Comparison of ENCODE assay signal across 16 cellular contexts in genomic region chr2:231318436-231318835, GRCh38.
DNase-seq lines count a peak whose midpoint lies in the region; ATAC-seq, FAIRE-seq and TF ChIP-seq lines count a peak whose summit lies in the region.
"Had no signal": no experiment of that assay in that cellular context is flagged by ENCODE, and none has a peak within 500 bp of the region (broad histone marks: within the 10 kb centered on the region; RNA-seq: fewer than 3 reads in every experiment).

No MANE protein-coding gene starts in this region.

- H3K9me3 ChIP-seq in right atrium auricular region: peaks cover 0 to 8% of the 10 kb centered on the region in 2 donors

- H3K27ac Mint-ChIP-seq in dendritic cell treated with granulocyte-macrophage colony-stimulating factor and Interleukin-4, amounts not matched to agents 40 ng/mL and 50 ng/mL, for 4 days: peak overlapping the region; percentile 72
- peak overlapping the region; percentile 69 for H3K27ac Mint-ChIP-seq in stimulated activated naive B cell treated with anti-CD40 and anti-IgM and Interleukin-4, amounts not matched to agents 10 μg/mL and 1 μg/mL and 100 μg/mL, for 72 hours
- no peak overlapping the region for H3K27ac Mint-ChIP-seq in effector memory CD8-positive, alpha-beta T cell
- H3K27ac Mint-ChIP-seq: CD4-positive, CD25-positive, alpha-beta regulatory T cell had no signal

- H3K4me1 ChIP-seq in right atrium auricular region: peaks cover 0 to 32% of the 10 kb centered on the region in 2 donors

- H3K4me1 Mint-ChIP-seq in dendritic cell treated with granulocyte-macrophage colony-stimulating factor and Interleukin-4, amounts not matched to agents 40 ng/mL and 50 ng/mL, for 4 days (ENCODE audit: low read depth): peaks cover 63% of the 10 kb centered on the region
- H3K4me1 Mint-ChIP-seq in stimulated activated naive B cell treated with anti-CD40 and anti-IgM and Interleukin-4, amounts not matched to agents 10 μg/mL and 1 μg/mL and 100 μg/mL, for 72 hours: peaks cover 32 to 76% of the 10 kb centered on the region in 2 donors
- no peaks in the 10 kb centered on the region for H3K4me1 Mint-ChIP-seq in effector memory CD8-positive, alpha-beta T cell (ENCODE audit: low read depth in 2 of 2)

- no peaks in the 10 kb centered on the region for H3K36me3 ChIP-seq in right atrium auricular region

- FAIRE-seq in GM18507 (lab: Jason Lieb, UNC): peak; percentile 5

- POLR2A ChIA-PET in RWPE1 (lab: Yijun Ruan, JAX; ENCODE audit: low non-redundant PET): no interaction called here

- no peak overlapping the region for H3K4me3 ChIP-seq in right atrium auricular region
- H3K4me3 ChIP-seq: GM23248 had no signal

- TF ChIP-seq CTCF in right atrium auricular region (IDR thresholded peaks at IDR 0.05): no peak
- no peak for TF ChIP-seq CTCF in RWPE1 (conservative IDR thresholded peaks at IDR 0.05; ENCODE audit: low read depth)

- H3K27ac ChIP-seq in right atrium auricular region: peak overlapping the region; percentile 71
- H3K27ac ChIP-seq in RWPE1: no peak overlapping the region
- H3K27ac ChIP-seq: GM23248 had no signal

- peaks cover 13% of the 10 kb centered on the region for H3K36me3 Mint-ChIP-seq in dendritic cell treated with granulocyte-macrophage colony-stimulating factor and Interleukin-4, amounts not matched to agents 40 ng/mL and 50 ng/mL, for 4 days (ENCODE audit: low read depth)
- H3K36me3 Mint-ChIP-seq in stimulated activated naive B cell treated with anti-CD40 and anti-IgM and Interleukin-4, amounts not matched to agents 10 μg/mL and 1 μg/mL and 100 μg/mL, for 72 hours: peaks cover 31 to 40% of the 10 kb centered on the region in 2 donors
- no peaks in the 10 kb centered on the region for H3K36me3 Mint-ChIP-seq in effector memory CD8-positive, alpha-beta T cell (ENCODE audit: insufficient read depth)
- H3K36me3 Mint-ChIP-seq: CD4-positive, CD25-positive, alpha-beta regulatory T cell had no signal

- intact Hi-C loops in dendritic cell treated with granulocyte-macrophage colony-stimulating factor and Interleukin-4, amounts not matched to agents 40 ng/mL and 50 ng/mL, for 4 days (cut with micrococcal nuclease): no loop called here

- H3K9me3 Mint-ChIP-seq in dendritic cell treated with granulocyte-macrophage colony-stimulating factor and Interleukin-4, amounts not matched to agents 40 ng/mL and 50 ng/mL, for 4 days: peaks cover 11% of the 10 kb centered on the region
- peaks cover 17 to 18% of the 10 kb centered on the region in 2 donors for H3K9me3 Mint-ChIP-seq in stimulated activated naive B cell treated with anti-CD40 and anti-IgM and Interleukin-4, amounts not matched to agents 10 μg/mL and 1 μg/mL and 100 μg/mL, for 72 hours
- H3K9me3 Mint-ChIP-seq in effector memory CD8-positive, alpha-beta T cell: peaks cover 7 to 15% of the 10 kb centered on the region in 2 donors

- no peak for ATAC-seq in stimulated activated naive B cell treated with anti-CD40 and anti-IgM and Interleukin-4, amounts not matched to agents 10 μg/mL and 1 μg/mL and 100 μg/mL, for 72 hours (replicated peaks)
- no peak for ATAC-seq in effector memory CD8-positive, alpha-beta T cell (replicated peaks)
- ATAC-seq: HCT116 had no signal

- H3K4me3 Mint-ChIP-seq in dendritic cell treated with granulocyte-macrophage colony-stimulating factor and Interleukin-4, amounts not matched to agents 40 ng/mL and 50 ng/mL, for 4 days: no peak overlapping the region
- no peak overlapping the region for H3K4me3 Mint-ChIP-seq in stimulated activated naive B cell treated with anti-CD40 and anti-IgM and Interleukin-4, amounts not matched to agents 10 μg/mL and 1 μg/mL and 100 μg/mL, for 72 hours
- no peak overlapping the region for H3K4me3 Mint-ChIP-seq in effector memory CD8-positive, alpha-beta T cell
- H3K4me3 Mint-ChIP-seq: CD4-positive, CD25-positive, alpha-beta regulatory T cell had no signal

- peaks cover 3% of the 10 kb centered on the region for H3K27me3 Mint-ChIP-seq in dendritic cell treated with granulocyte-macrophage colony-stimulating factor and Interleukin-4, amounts not matched to agents 40 ng/mL and 50 ng/mL, for 4 days
- no peaks in the 10 kb centered on the region for H3K27me3 Mint-ChIP-seq in stimulated activated naive B cell treated with anti-CD40 and anti-IgM and Interleukin-4, amounts not matched to agents 10 μg/mL and 1 μg/mL and 100 μg/mL, for 72 hours
- peaks cover 34 to 66% of the 10 kb centered on the region in 2 donors for H3K27me3 Mint-ChIP-seq in effector memory CD8-positive, alpha-beta T cell

- H3K27me3 ChIP-seq in right atrium auricular region: no peaks in the 10 kb centered on the region

- no peak for DNase-seq in GM18507 (ENCODE audit: extremely low spot score, insufficient read length, low read depth)
- DNase-seq in right atrium auricular region (ENCODE audit: low spot score): no peak
- DNase-seq in stimulated activated naive B cell treated with anti-CD40 and anti-IgM and Interleukin-4, amounts not matched to agents 10 μg/mL and 1 μg/mL and 100 μg/mL, for 72 hours: no peak
- no peak for DNase-seq in NCI-H524 treated with DMSO at 0.1 percent for 48 hours (lab: John Stamatoyannopoulos, UW)
- no peak for DNase-seq in effector memory CD8-positive, alpha-beta T cell
- DNase-seq in RWPE1 (ENCODE audit: low spot score): no peak
- DNase-seq: AML-193; CD4-positive, CD25-positive, alpha-beta regulatory T cell; GM23248; KBM-7; NCI-H1436; NCI-H2029 treated with DMSO at 0.1 percent for 48 hours; NCI-H774; RPMI8226 had no signal

- CTCF ChIA-PET in RWPE1 (lab: Yijun Ruan, JAX): no interaction called here

Comparison
In these comparisons a context has a peak if more than half of its experiments do, and no peak if none do; other contexts are left out.
1. H3K27ac Mint-ChIP-seq: peak in dendritic cell treated with granulocyte-macrophage colony-stimulating factor and Interleukin-4, amounts not matched to agents 40 ng/mL and 50 ng/mL, for 4 days (single experiment) and stimulated activated naive B cell treated with anti-CD40 and anti-IgM and Interleukin-4, amounts not matched to agents 10 μg/mL and 1 μg/mL and 100 μg/mL, for 72 hours (single experiment); none in effector memory CD8-positive, alpha-beta T cell (0 of 2).